Comparison of ENCODE assay signal across 7 cellular contexts in the genomic region with DNA sequence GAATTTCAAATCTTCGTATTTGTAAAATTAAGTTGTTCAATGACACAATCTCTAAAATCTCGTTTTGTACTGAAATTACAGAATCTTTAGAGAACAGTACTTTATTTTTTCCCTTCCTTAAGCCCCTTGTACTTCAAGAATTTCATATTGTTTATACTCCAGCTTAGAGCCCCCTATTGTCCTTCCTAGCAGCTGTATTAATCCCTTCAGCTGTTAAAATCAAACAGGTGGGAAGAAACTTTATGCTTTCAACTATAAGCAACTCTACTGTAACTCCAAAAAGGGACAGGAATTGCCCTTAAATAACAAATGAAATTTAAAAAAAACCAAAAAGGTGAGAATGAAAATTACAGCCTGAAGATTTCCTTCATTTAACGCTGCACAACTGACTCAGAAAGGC. TPM values are rescaled to one million over a fixed set of nuclear protein-coding genes. Genes with fewer than 3 reads are reported as not detected.
DNase-seq lines count a peak whose midpoint lies in the region; ATAC-seq and TF ChIP-seq lines count a peak whose summit lies in the region.

No MANE protein-coding gene starts in this region.

- no peak; the same call in 1 of the 2 replicates for TF ChIP-seq CTCF in HFFc6 (IDR thresholded peaks at IDR 0.05)
- TF ChIP-seq CTCF in activated CD8-positive, alpha-beta T cell treated with anti-CD3 and anti-CD28 coated beads for 36 hours (IDR thresholded peaks at IDR 0.05): no peak

- H3K27me3 ChIP-seq in iPS-15b (ENCODE audit: control insufficient read depth, insufficient read depth, low read length): no peaks in the 10 kb centered on the region

- H3K27me3 Mint-ChIP-seq in HFFc6 (ENCODE audit: insufficient read depth): peaks cover 9% of the 10 kb centered on the region
- H3K27me3 Mint-ChIP-seq in activated CD8-positive, alpha-beta T cell treated with anti-CD3 and anti-CD28 coated beads for 36 hours: no peaks in the 10 kb centered on the region
- no peaks in the 10 kb centered on the region for H3K27me3 Mint-ChIP-seq in stimulated activated naive B cell treated with anti-CD40 and anti-IgM and Interleukin-4, amounts not matched to agents 10 μg/mL and 1 μg/mL and 100 μg/mL, for 72 hours

- CTCF ChIA-PET in activated CD8-positive, alpha-beta T cell treated with anti-CD3 and anti-CD28 coated beads for 36 hours (lab: Charles Lee): no interaction called here

- peak overlapping the region; percentile 100 for H3K4me3 Mint-ChIP-seq in HFFc6
- peak overlapping the region; percentile 98 for H3K4me3 Mint-ChIP-seq in activated CD8-positive, alpha-beta T cell treated with anti-CD3 and anti-CD28 coated beads for 36 hours
- peak overlapping the region; percentile 96 for H3K4me3 Mint-ChIP-seq in stimulated activated naive B cell treated with anti-CD40 and anti-IgM and Interleukin-4, amounts not matched to agents 10 μg/mL and 1 μg/mL and 100 μg/mL, for 72 hours

- H3K4me1 Mint-ChIP-seq in HFFc6 (ENCODE audit: low read depth): peaks cover 67% of the 10 kb centered on the region
- H3K4me1 Mint-ChIP-seq in activated CD8-positive, alpha-beta T cell treated with anti-CD3 and anti-CD28 coated beads for 36 hours (ENCODE audit: low read depth): peaks cover 58% of the 10 kb centered on the region
- peaks cover 39 to 65% of the 10 kb centered on the region in 2 donors for H3K4me1 Mint-ChIP-seq in stimulated activated naive B cell treated with anti-CD40 and anti-IgM and Interleukin-4, amounts not matched to agents 10 μg/mL and 1 μg/mL and 100 μg/mL, for 72 hours

- POLR2A ChIA-PET in activated CD8-positive, alpha-beta T cell treated with anti-CD3 and anti-CD28 coated beads for 36 hours (lab: Charles Lee): interaction anchor here (0.6 to 4.3 kb wide), 9 partner anchors 11 to 98 kb away, joined by 3 to 45 read pairs (median 4); partner anchors contain the start of genes ATP5F1B, PRIM1 and PTGES3

- ATAC-seq in activated CD8-positive, alpha-beta T cell treated with anti-CD3 and anti-CD28 coated beads for 36 hours: no peak
- ATAC-seq in stimulated activated naive B cell treated with anti-CD40 and anti-IgM and Interleukin-4, amounts not matched to agents 10 μg/mL and 1 μg/mL and 100 μg/mL, for 72 hours (replicated peaks): no peak
- no peak for ATAC-seq in GM21381 (IDR thresholded peaks at IDR 0.05; ENCODE audit: unreplicated experiment)

- H3K4me1 ChIP-seq in iPS-15b (ENCODE audit: control insufficient read depth, insufficient read depth, low read length): peaks cover 31% of the 10 kb centered on the region

- peak overlapping the region; percentile 100 for H3K4me3 ChIP-seq in iPS-15b (ENCODE audit: low read depth, low read length)

- peak overlapping the region; percentile 100 for H3K9ac ChIP-seq in iPS-15b (ENCODE audit: low read depth, low read length)

- peaks cover 14% of the 10 kb centered on the region for H3K36me3 ChIP-seq in iPS-15b (ENCODE audit: control insufficient read depth, insufficient read depth, low read length)

- no peak for DNase-seq in HFFc6
- no peak for DNase-seq in activated CD8-positive, alpha-beta T cell treated with anti-CD3 and anti-CD28 coated beads for 36 hours
- DNase-seq in stimulated activated naive B cell treated with anti-CD40 and anti-IgM and Interleukin-4, amounts not matched to agents 10 μg/mL and 1 μg/mL and 100 μg/mL, for 72 hours: no peak
- no peak for DNase-seq in activated gamma-delta T cell (lab: John Stamatoyannopoulos, UW)
- no peak for DNase-seq in OCI-M2 (lab: John Stamatoyannopoulos, UW; ENCODE audit: unreplicated experiment)

- H3K9me3 ChIP-seq in iPS-15b (ENCODE audit: control insufficient read depth, insufficient read depth, low read length): no peaks in the 10 kb centered on the region

- intact Hi-C loops in activated CD8-positive, alpha-beta T cell treated with anti-CD3 and anti-CD28 coated beads for 36 hours (cut with micrococcal nuclease): loop anchor here (5.0 to 10.0 kb wide), 2 partner anchors 36 to 79 kb away; partner anchors contain the start of genes ATP5F1B and PTGES3

- H3K27ac Mint-ChIP-seq in HFFc6: peak overlapping the region; percentile 100
- peak overlapping the region; percentile 99 for H3K27ac Mint-ChIP-seq in activated CD8-positive, alpha-beta T cell treated with anti-CD3 and anti-CD28 coated beads for 36 hours
- peak overlapping the region; percentile 99 for H3K27ac Mint-ChIP-seq in stimulated activated naive B cell treated with anti-CD40 and anti-IgM and Interleukin-4, amounts not matched to agents 10 μg/mL and 1 μg/mL and 100 μg/mL, for 72 hours

- peaks cover 48% of the 10 kb centered on the region for H3K36me3 Mint-ChIP-seq in HFFc6 (ENCODE audit: low read depth)
- peaks cover 81% of the 10 kb centered on the region for H3K36me3 Mint-ChIP-seq in activated CD8-positive, alpha-beta T cell treated with anti-CD3 and anti-CD28 coated beads for 36 hours (ENCODE audit: low read depth)
- H3K36me3 Mint-ChIP-seq in stimulated activated naive B cell treated with anti-CD40 and anti-IgM and Interleukin-4, amounts not matched to agents 10 μg/mL and 1 μg/mL and 100 μg/mL, for 72 hours: peaks cover 51 to 67% of the 10 kb centered on the region in 2 donors

- no peaks in the 10 kb centered on the region for H3K9me3 Mint-ChIP-seq in HFFc6
- no peaks in the 10 kb centered on the region for H3K9me3 Mint-ChIP-seq in activated CD8-positive, alpha-beta T cell treated with anti-CD3 and anti-CD28 coated beads for 36 hours
- H3K9me3 Mint-ChIP-seq in stimulated activated naive B cell treated with anti-CD40 and anti-IgM and Interleukin-4, amounts not matched to agents 10 μg/mL and 1 μg/mL and 100 μg/mL, for 72 hours: no peaks in the 10 kb centered on the region

RNA-seq across cellular contexts. Expression of gene NACA, which starts 1.7 kb away (rescaled TPM):
- 100 to 1,000 TPM; 716 to 840 (median 802) TPM for total RNA-seq in HFFc6 (2021; fragmentation: NEBNext Ultra II Directional; extraction: Animal tissue kit (Norgen Biotek cat#: 25700))
- 1,000 to 10,000 TPM; 1,203 to 1,221 TPM for total RNA-seq in activated CD8-positive, alpha-beta T cell treated with anti-CD3 and anti-CD28 coated beads for 36 hours

RNA-seq across cellular contexts. Expression of gene PRIM1, which starts 28.8 kb away (rescaled TPM):
- 10 to 100 TPM in 4 of 6 experiments, 1 to 10 TPM in 2; 5.8 to 13.1 (median 10.7) TPM for total RNA-seq in HFFc6 (2021; fragmentation: NEBNext Ultra II Directional; extraction: Animal tissue kit (Norgen Biotek cat#: 25700))
- total RNA-seq in activated CD8-positive, alpha-beta T cell treated with anti-CD3 and anti-CD28 coated beads for 36 hours: 10 to 100 TPM; 80.3 to 86.7 TPM

RNA-seq across cellular contexts. Expression of gene PTGES3, which starts 35.3 kb away (rescaled TPM):
- total RNA-seq in HFFc6 (2021; fragmentation: NEBNext Ultra II Directional; extraction: Animal tissue kit (Norgen Biotek cat#: 25700)): 100 to 1,000 TPM; 177 to 229 (median 216) TPM
- 100 to 1,000 TPM; 381 to 406 TPM for total RNA-seq in activated CD8-positive, alpha-beta T cell treated with anti-CD3 and anti-CD28 coated beads for 36 hours

RNA-seq across cellular contexts. Expression of gene HSD17B6, which starts 39.8 kb away (rescaled TPM):
- 1 to 10 TPM in 5 of 6 experiments, under 1 TPM in 1; 0.88 to 3.2 (median 1.6) TPM for total RNA-seq in HFFc6 (2021; fragmentation: NEBNext Ultra II Directional; extraction: Animal tissue kit (Norgen Biotek cat#: 25700))
- 1 to 10 TPM in 1 of 2 experiments, under 1 TPM in 1; 0.81 to 1.8 TPM for total RNA-seq in activated CD8-positive, alpha-beta T cell treated with anti-CD3 and anti-CD28 coated beads for 36 hours

Comparison
In these comparisons a context has a peak if more than half of its experiments do, and no peak if none do; other contexts are left out.
1. RNA of gene PRIM1, which starts 28.8 kb away (total RNA-seq): 80.3 to 86.7 TPM in activated CD8-positive, alpha-beta T cell treated with anti-CD3 and anti-CD28 coated beads for 36 hours; 5.8 to 13.1 TPM in HFFc6; every median in the first group is over 4 times any median in the second.
2. Peak in every context shown above with its lines, with median percentiles within 50 percentile points of each other: H3K27ac Mint-ChIP-seq and H3K4me3 Mint-ChIP-seq.